Comparison of ENCODE assay signal across 8 cellular contexts in the genomic region with DNA sequence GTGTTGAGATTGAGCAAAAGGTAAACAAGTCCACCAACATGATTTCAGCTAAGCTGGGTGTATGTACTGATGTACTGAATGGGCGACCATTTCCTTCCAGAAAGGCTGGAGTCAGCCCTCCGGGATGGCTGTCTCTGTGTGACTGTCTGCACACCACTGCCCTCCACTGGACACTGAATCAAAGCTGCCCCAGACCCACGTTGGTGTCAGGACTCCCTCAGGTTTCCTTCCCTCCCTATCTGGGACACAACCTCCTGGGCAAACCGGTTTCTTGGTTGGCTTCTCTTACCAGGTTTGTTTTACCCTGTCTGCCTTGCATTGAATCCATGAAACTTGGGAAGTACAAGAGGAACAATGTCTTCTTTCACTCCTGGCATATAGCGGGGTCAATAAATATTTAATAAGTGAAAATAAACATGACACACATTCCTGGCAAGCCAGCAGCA. TPM values are rescaled to one million over a fixed set of nuclear protein-coding genes. Genes with fewer than 3 reads are reported as not detected.
A peak's percentile ranks its signal among the peaks of the same experiment; 100 is the strongest.
DNase-seq lines count a peak whose midpoint lies in the region; ATAC-seq and TF ChIP-seq lines count a peak whose summit lies in the region.

No MANE protein-coding gene starts in this region.

- H3K9me3 ChIP-seq in PC-3 (ENCODE audit: low read length) = no peaks in the 10 kb centered on the region

- H3K79me2 ChIP-seq in PC-3 (ENCODE audit: low read length) = 0 out of 2 replicates have a peak, but pooled peaks cover 9% of the 10 kb centered on the region

- H3K4me3 ChIP-seq in PC-3 (ENCODE audit: low read length) (peak overlapping the region; percentile 52), cardiac fibroblast (replicated peaks in 1 of 2; ENCODE audit: low read depth in 2 of 2, low read length in 2 of 2) (no peak overlapping the region)

- POLR2A ChIA-PET in PC-3 (lab: Charles Lee; ENCODE audit: unreplicated experiment) = interaction anchor here (0.6 to 1.1 kb wide), 6 partner anchors 51 to 120 kb away, joined by 3 to 8 read pairs (median 3); partner anchors contain the start of gene ENAH

- peak; percentile 56 for ATAC-seq in GM18868 (IDR thresholded peaks at IDR 0.05; ENCODE audit: unreplicated experiment)
- peak; percentile 87 for ATAC-seq in PC-3
- no peak for ATAC-seq in GM19023 (IDR thresholded peaks at IDR 0.05; ENCODE audit: unreplicated experiment)

- TSS peak; percentile 34 for BruUV-seq in PC-3 (replicated peaks; lab: Mats Ljungman, UMichigan)

- CTCF ChIA-PET in PC-3 (lab: Charles Lee) = interaction anchor here (0.5 to 2.1 kb wide), 15 partner anchors 9 to 298 kb away, joined by 3 to 21 read pairs (median 4); no protein-coding TSS in a partner anchor

- H2AFZ ChIP-seq in PC-3 (ENCODE audit: low read length) = peak overlapping the region; percentile 86

- peaks cover 50% of the 10 kb centered on the region for H3K4me1 ChIP-seq in PC-3 (ENCODE audit: insufficient read depth, low read length)

- H3K27ac ChIP-seq in PC-3 (ENCODE audit: low read length) = peak overlapping the region; percentile 87

- H3K9ac ChIP-seq in PC-3 (ENCODE audit: low read length) = peak overlapping the region; percentile 31

- peak; percentile 86 for DNase-seq in AG20443 (ENCODE audit: low spot score)
- peak; percentile 80 for DNase-seq in LHCN-M2 (ENCODE audit: low read depth)
- DNase-seq in PC-3 = peak; percentile 99
- peak; percentile 92 for DNase-seq in cardiac fibroblast (ENCODE audit: low read depth in 2 of 2)
- peak; percentile 82 for DNase-seq in kidney glomerular epithelial cell (lab: John Stamatoyannopoulos, UW)
- peak; percentile 77 for DNase-seq in smooth muscle cell of the brain vasculature (ENCODE audit: low read depth, low spot score)

- TF ChIP-seq CTCF in PC-3 (conservative IDR thresholded peaks at IDR 0.05; ENCODE audit: low read depth, low read length) (peak; percentile 98), cardiac fibroblast (IDR thresholded peaks at IDR 0.05; ENCODE audit: low read depth, low read length) (peak; percentile 93)

- no peaks in the 10 kb centered on the region for H3K9me2 ChIP-seq in PC-3 (replicated peaks; ENCODE audit: low read length)

- intact Hi-C loops in PC-3 (cut with micrococcal nuclease) = loop anchor here (1.0 to 2.0 kb wide), 8 partner anchors 35 to 297 kb away; no protein-coding TSS in a partner anchor

- H4K20me1 ChIP-seq in PC-3 (ENCODE audit: low read length) = no peaks in the 10 kb centered on the region

- peaks cover 9% of the 10 kb centered on the region for H3F3A ChIP-seq in PC-3 (ENCODE audit: low read length, unreplicated experiment)

- H3K36me3 ChIP-seq in PC-3 (ENCODE audit: low read depth, low read length) = no peaks in the 10 kb centered on the region

- peak overlapping the region; percentile 81 for H3K4me2 ChIP-seq in PC-3 (ENCODE audit: low read length)

- H3K27me3 ChIP-seq in PC-3 (ENCODE audit: low read length) = no peaks in the 10 kb centered on the region

RNA-seq across cellular contexts. Expression of gene SRP9, which starts 5.3 kb away (rescaled TPM):
- 407 and 426 TPM in 2 replicates for total RNA-seq in LHCN-M2 (2014; rRNA removed)
- polyA plus RNA-seq in LHCN-M2 (2012) = 181 TPM
- total RNA-seq in PC-3 (2014; rRNA removed) = 241 and 306 TPM in 2 replicates

RNA-seq across cellular contexts. Expression of gene EPHX1, which starts 37.6 kb away (rescaled TPM):
- total RNA-seq in LHCN-M2 (2014; rRNA removed) (13.3 and 18.0 TPM in 2 replicates), PC-3 (2014; rRNA removed) (54.6 and 69.2 TPM in 2 replicates)
- 72.7 TPM for polyA plus RNA-seq in LHCN-M2 (2012)
